8 cellular contexts compared by ENCODE assay signal in genomic region chr19:18543814-18544475, GRCh38. TPM values are rescaled to one million over a fixed set of nuclear protein-coding genes. Genes with fewer than 3 reads are reported as not detected.
DNase-seq lines count a peak whose midpoint lies in the region; ATAC-seq and FAIRE-seq lines count a peak whose summit lies in the region.

No MANE protein-coding gene starts in this region.

- H3K9me3 ChIP-seq in effector memory CD4-positive, alpha-beta T cell (ENCODE audit: control insufficient read depth, low read length), result no peaks in the 10 kb centered on the region
- H3K9me3 ChIP-seq in mononuclear cell (ENCODE audit: low read depth, low read length), result no peaks in the 10 kb centered on the region

- peak; percentile 82 for DNase-seq in 8988T
- DNase-seq in GM18507 (ENCODE audit: extremely low spot score, insufficient read length, low read depth), result peak; percentile 69
- DNase-seq in NCI-H526 (lab: John Stamatoyannopoulos, UW), result peak; percentile 31 to 78
- peak; percentile 93 for DNase-seq in activated CD4-positive, alpha-beta T cell treated with anti-CD3 and anti-CD28 coated beads, Interleukin-2, amount 10 ng/mL, durations not matched to agents 7 days and 5 days
- peak; percentile 44 to 69 (median 66) for DNase-seq in effector memory CD4-positive, alpha-beta T cell
- DNase-seq in stimulated activated CD8-positive, alpha-beta memory T cell treated with anti-CD3 and anti-CD28 coated beads, Interleukin-7, amount 100 ng/mL, for 4 hours (ENCODE audit: low read depth in 2 of 2), result peak; percentile 29 to 33

- peak overlapping the region; percentile 91 for H3K4me3 Mint-ChIP-seq in activated CD4-positive, alpha-beta T cell treated with anti-CD3 and anti-CD28 coated beads, Interleukin-2, amount 10 ng/mL, durations not matched to agents 7 days and 5 days

- no peaks in the 10 kb centered on the region for H3K27me3 ChIP-seq in effector memory CD4-positive, alpha-beta T cell (replicated peaks; ENCODE audit: control insufficient read depth, insufficient read depth, low read length, poor library complexity, severe bottlenecking)
- H3K27me3 ChIP-seq in mononuclear cell (ENCODE audit: insufficient read depth, low read length), result no peaks in the 10 kb centered on the region

- H3K9me3 Mint-ChIP-seq in activated CD4-positive, alpha-beta T cell treated with anti-CD3 and anti-CD28 coated beads, Interleukin-2, amount 10 ng/mL, durations not matched to agents 7 days and 5 days, result no peaks in the 10 kb centered on the region

- POLR2A ChIA-PET in activated CD4-positive, alpha-beta T cell treated with anti-CD3 and anti-CD28 coated beads, Interleukin-2, amount 10 ng/mL, durations not matched to agents 7 days and 5 days (lab: Charles Lee), result interaction anchor here (1.5 kb wide), 1 partner anchor 45 kb away, joined by 3 read pairs; no protein-coding TSS in a partner anchor

- CTCF ChIA-PET in activated CD4-positive, alpha-beta T cell treated with anti-CD3 and anti-CD28 coated beads, Interleukin-2, amount 10 ng/mL, durations not matched to agents 7 days and 5 days (lab: Charles Lee), result interaction anchor here (0.5 to 1.6 kb wide), 12 partner anchors 10 to 274 kb away, joined by 3 to 8 read pairs (median 4); partner anchors contain the start of genes REX1BD and UBA52

- H3K4me1 ChIP-seq in effector memory CD4-positive, alpha-beta T cell (ENCODE audit: control insufficient read depth, insufficient read depth, low read length, poor library complexity, severe bottlenecking), result peaks cover 11% of the 10 kb centered on the region
- H3K4me1 ChIP-seq in mononuclear cell (ENCODE audit: insufficient read depth, low read length), result peaks cover 25% of the 10 kb centered on the region

- peak; percentile 32 for ATAC-seq in HG03025 (IDR thresholded peaks at IDR 0.05; ENCODE audit: low FRiP score, unreplicated experiment)

- peaks cover 18% of the 10 kb centered on the region for H3K36me3 ChIP-seq in effector memory CD4-positive, alpha-beta T cell (ENCODE audit: control insufficient read depth, insufficient read depth, low read length)

- H3K27ac ChIP-seq in effector memory CD4-positive, alpha-beta T cell (ENCODE audit: insufficient read depth, low read length, poor library complexity, severe bottlenecking), result peak overlapping the region; percentile 78

- H3K27me3 Mint-ChIP-seq in activated CD4-positive, alpha-beta T cell treated with anti-CD3 and anti-CD28 coated beads, Interleukin-2, amount 10 ng/mL, durations not matched to agents 7 days and 5 days, result no peaks in the 10 kb centered on the region

- H3K36me3 Mint-ChIP-seq in activated CD4-positive, alpha-beta T cell treated with anti-CD3 and anti-CD28 coated beads, Interleukin-2, amount 10 ng/mL, durations not matched to agents 7 days and 5 days (ENCODE audit: low read depth), result peaks cover 14% of the 10 kb centered on the region

- H3K27ac Mint-ChIP-seq in activated CD4-positive, alpha-beta T cell treated with anti-CD3 and anti-CD28 coated beads, Interleukin-2, amount 10 ng/mL, durations not matched to agents 7 days and 5 days, result peak overlapping the region; percentile 99

- FAIRE-seq in GM18507 (lab: Jason Lieb, UNC), result peak; percentile 85

- H3K4me3 ChIP-seq in effector memory CD4-positive, alpha-beta T cell (ENCODE audit: insufficient read depth, low read depth, low read length, poor library complexity, severe bottlenecking), result peak overlapping the region; percentile 52
- peak overlapping the region; percentile 41 for H3K4me3 ChIP-seq in mononuclear cell (ENCODE audit: low read length)

- H3K4me1 Mint-ChIP-seq in activated CD4-positive, alpha-beta T cell treated with anti-CD3 and anti-CD28 coated beads, Interleukin-2, amount 10 ng/mL, durations not matched to agents 7 days and 5 days, result peaks cover 30% of the 10 kb centered on the region

RNA-seq across cellular contexts. Expression of gene FKBP8, which starts 0.6 kb away (rescaled TPM):
- 100 to 1,000 TPM; 185 to 206 TPM for total RNA-seq in activated CD4-positive, alpha-beta T cell treated with anti-CD3 and anti-CD28 coated beads, Interleukin-2, amount 10 ng/mL, durations not matched to agents 7 days and 5 days
- 169 TPM for total RNA-seq in mononuclear cell

RNA-seq across cellular contexts. Expression of gene KXD1, which starts 13.7 kb away (rescaled TPM):
- 10 to 100 TPM; 95.4 to 100.0 TPM for total RNA-seq in activated CD4-positive, alpha-beta T cell treated with anti-CD3 and anti-CD28 coated beads, Interleukin-2, amount 10 ng/mL, durations not matched to agents 7 days and 5 days
- 70.5 TPM for total RNA-seq in mononuclear cell

RNA-seq across cellular contexts. Expression of gene ELL, which starts 22.1 kb away (rescaled TPM):
- 10 to 100 TPM; 20.3 to 20.9 TPM for total RNA-seq in activated CD4-positive, alpha-beta T cell treated with anti-CD3 and anti-CD28 coated beads, Interleukin-2, amount 10 ng/mL, durations not matched to agents 7 days and 5 days
- total RNA-seq in mononuclear cell, result 40.4 TPM

RNA-seq across cellular contexts. Expression of gene UBA52, which starts 27.7 kb away (rescaled TPM):
- total RNA-seq in activated CD4-positive, alpha-beta T cell treated with anti-CD3 and anti-CD28 coated beads, Interleukin-2, amount 10 ng/mL, durations not matched to agents 7 days and 5 days, result 1,000 to 10,000 TPM; 1,627 to 1,778 TPM
- total RNA-seq in mononuclear cell, result 1,795 TPM

RNA-seq across cellular contexts. Expression of gene REX1BD, which starts 44.7 kb away (rescaled TPM):
- 10 to 100 TPM; 73.0 to 85.2 TPM for total RNA-seq in activated CD4-positive, alpha-beta T cell treated with anti-CD3 and anti-CD28 coated beads, Interleukin-2, amount 10 ng/mL, durations not matched to agents 7 days and 5 days
- total RNA-seq in mononuclear cell, result 48.7 TPM

Comparison
In these comparisons a context has a peak if more than half of its experiments do, and no peak if none do; other contexts are left out.
1. Peak in every context shown above with its lines: DNase-seq, ATAC-seq, H3K4me3 ChIP-seq and H3K27ac ChIP-seq.
2. DNase-seq: peak in every context shown above with its lines; median percentile 93 in activated CD4-positive, alpha-beta T cell treated with anti-CD3 and anti-CD28 coated beads, Interleukin-2, amount 10 ng/mL, durations not matched to agents 7 days and 5 days; 82 in 8988T; 69 in GM18507; 66 in effector memory CD4-positive, alpha-beta T cell; 54 in NCI-H526; 31 in stimulated activated CD8-positive, alpha-beta memory T cell treated with anti-CD3 and anti-CD28 coated beads, Interleukin-7, amount 100 ng/mL, for 4 hours.